In the genomic region with DNA sequence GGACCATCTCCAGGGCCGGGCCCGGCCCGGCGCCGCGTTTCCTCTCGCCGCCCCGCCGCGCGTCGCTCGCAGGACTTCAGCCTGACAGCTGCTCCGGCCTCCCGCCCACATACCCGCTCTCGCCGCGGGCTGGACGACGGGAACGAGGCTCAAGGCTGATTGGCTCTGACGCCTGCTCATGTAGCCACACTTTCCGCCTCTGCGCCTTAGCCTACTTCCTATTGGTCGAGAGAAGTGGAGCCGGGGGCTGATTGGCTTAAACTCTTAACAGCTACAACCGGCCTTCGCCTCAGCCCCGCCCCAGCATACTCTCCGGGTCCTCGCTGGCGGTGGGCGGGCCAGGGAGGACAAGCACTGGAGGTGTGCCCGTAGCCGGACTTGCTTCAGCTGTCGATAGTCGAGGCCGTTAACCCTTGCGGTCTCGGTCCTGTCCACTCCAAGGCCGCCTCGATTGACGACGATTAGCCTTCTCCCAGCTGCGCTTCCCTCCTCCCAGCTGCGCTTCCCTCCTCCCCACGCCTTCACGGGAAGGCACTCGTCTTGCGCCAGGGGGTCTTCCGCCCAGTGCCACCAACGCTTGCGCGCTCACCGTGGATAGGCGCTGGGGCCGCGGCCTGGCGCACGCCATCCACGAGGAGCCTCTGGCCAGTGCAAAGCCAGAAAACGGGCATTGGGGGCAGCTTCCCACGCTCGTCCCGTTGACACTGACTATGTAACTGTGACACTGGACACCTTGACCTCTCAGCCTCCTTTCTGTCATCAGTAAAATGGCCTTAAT, we compare ENCODE assay signal across 8 cellular contexts. TPM values are rescaled to one million over a fixed set of nuclear protein-coding genes. Genes with fewer than 3 reads are reported as not detected.
DNase-seq lines count a peak whose midpoint lies in the region; ATAC-seq and TF ChIP-seq lines count a peak whose summit lies in the region.

A gene (minus strand): TSS at position 86 of the 778 bp plus-strand sequence. CDS start 79 bp downstream, at position 7.

- 0% methylated on average over 54 to 67 of the region's 67 CpGs for WGBS in ovary, 3 donors
- 0% methylated on average over 11 to 38 of the region's 67 CpGs for WGBS in thyroid gland, 2 donors

- H2AFZ ChIP-seq in SU-DHL-6 (ENCODE audit: low read depth, low read length, severe bottlenecking), result peak within 1 kb of the TSS; percentile 83

- H3K9me3 ChIP-seq in SU-DHL-6 (ENCODE audit: insufficient read depth, low read length) (no peaks in the 10 kb centered on the region), ovary (no peaks in the 10 kb centered on the region), thyroid gland (no peaks in the 10 kb centered on the region)

- DNase-seq in NCI-H128 (lab: John Stamatoyannopoulos, UW; ENCODE audit: unreplicated experiment) (peak; percentile 98), Right ventricle myocardium inferior (ENCODE audit: missing footprints) (peak; percentile 99), ovary (peak; percentile 96 to 98 (median 97)), thyroid gland (peak; percentile 100)
- peak; percentile 80 for DNase-seq in activated naive CD8-positive, alpha-beta T cell treated with anti-CD3 and anti-CD28 coated beads, Interleukin-2, amount 50 U/mL, for 16 hours (ENCODE audit: low read depth, low spot score)

- no peaks in the 10 kb centered on the region for H3K9me2 ChIP-seq in SU-DHL-6 (replicated peaks; ENCODE audit: insufficient read depth, low read length)

- peaks cover 12% of the 10 kb centered on the region for H3K4me1 ChIP-seq in ovary (ENCODE audit: insufficient read depth)
- H3K4me1 ChIP-seq in thyroid gland, result peaks cover 12 to 13% of the 10 kb centered on the region in 2 donors

- no peaks in the 10 kb centered on the region for H3K27me3 ChIP-seq in SU-DHL-6 (ENCODE audit: low read length)
- no peaks in the 10 kb centered on the region for H3K27me3 ChIP-seq in ovary
- no peaks in the 10 kb centered on the region for H3K27me3 ChIP-seq in thyroid gland

- no peak for TF ChIP-seq CTCF in SU-DHL-6 (IDR thresholded peaks at IDR 0.05; ENCODE audit: insufficient read depth, low read length, poor library complexity, severe bottlenecking)
- no peak for TF ChIP-seq CTCF in ovary (IDR thresholded peaks at IDR 0.05)
- no peak for TF ChIP-seq CTCF in thyroid gland (IDR thresholded peaks at IDR 0.05)

- 0 out of 2 replicates have a peak, but pooled peaks cover 2% of the 10 kb centered on the region for H3K36me3 ChIP-seq in SU-DHL-6 (ENCODE audit: low read length)
- no peaks in the 10 kb centered on the region for H3K36me3 ChIP-seq in ovary
- H3K36me3 ChIP-seq in thyroid gland, result peaks cover 0 to 5% of the 10 kb centered on the region in 2 donors

- intact Hi-C loops in Right ventricle myocardium inferior (cut with DNase I) (no loop called here), ovary (cut with DNase I) (no loop called here), thyroid gland (cut with DNase I) (loop anchor here (10.0 kb wide), 1 partner anchor 159 kb away; a partner anchor contains a TSS)

- peaks cover 19% of the 10 kb centered on the region; the same call in 1 of the 2 replicates for H4K20me1 ChIP-seq in SU-DHL-6 (ENCODE audit: low read depth, low read length)

- TF ChIP-seq POLR2A in GM10847 (IDR thresholded peaks at IDR 0.05; ENCODE audit: extremely low read depth, insufficient read length), result peak; percentile 49
- no peak for TF ChIP-seq POLR2A in ovary (IDR thresholded peaks at IDR 0.05)
- TF ChIP-seq POLR2A in thyroid gland (IDR thresholded peaks at IDR 0.05), result peak in 1 of 2 donors; percentile 79

- H3K27ac ChIP-seq in SU-DHL-6 (ENCODE audit: low read depth, low read length) (peak within 1 kb of the TSS; percentile 75), ovary (peak within 1 kb of the TSS; percentile 76 to 96), thyroid gland (peak within 1 kb of the TSS; percentile 83 to 99 (median 89))

- peak within 1 kb of the TSS; percentile 70 for H3K9ac ChIP-seq in SU-DHL-6 (ENCODE audit: low read length)

- no peak for TF ChIP-seq EP300 in ovary (IDR thresholded peaks at IDR 0.05)

- H3F3A ChIP-seq in SU-DHL-6 (ENCODE audit: insufficient read depth), result peaks cover 5% of the 10 kb centered on the region; the same call in 1 of the 2 replicates

- peaks cover 43% of the 10 kb centered on the region for H3K79me2 ChIP-seq in SU-DHL-6 (ENCODE audit: insufficient read depth, low read length)

- ATAC-seq in HG02678 (IDR thresholded peaks at IDR 0.05; ENCODE audit: unreplicated experiment), result peak; percentile 93
- ATAC-seq in Right ventricle myocardium inferior, result peak; percentile 96

- H3K4me3 ChIP-seq in SU-DHL-6 (ENCODE audit: insufficient read depth, low read length, poor library complexity, severe bottlenecking), result peak within 1 kb of the TSS; percentile 61
- H3K4me3 ChIP-seq in ovary, result peak within 1 kb of the TSS; percentile 88
- peak within 1 kb of the TSS; percentile 69 to 91 (median 75) for H3K4me3 ChIP-seq in thyroid gland (replicated peaks in 1 of 3)

- peak within 1 kb of the TSS; percentile 95 for H3K4me2 ChIP-seq in SU-DHL-6 (ENCODE audit: low read depth, low read length, poor library complexity, severe bottlenecking)

RNA-seq across cellular contexts. Expression of the gene that starts here (rescaled TPM):
- total RNA-seq in Right ventricle myocardium inferior (88.3 TPM), ovary (10 to 100 TPM in 6 of 7 donors, 1 to 10 TPM in 1; 7.7 to 19.7 (median 12.2) TPM), thyroid gland (10 to 100 TPM; 14.3 to 65.2 (median 33.2) TPM)
- 10 to 100 TPM in 1 of 2 donors, 1 to 10 TPM in 1; 9.7 to 11.8 TPM for polyA plus RNA-seq in ovary

Comparison
In these comparisons a context has a peak if more than half of its experiments do, and no peak if none do; other contexts are left out.
1. Peak in every context shown above with its lines: DNase-seq, ATAC-seq, H3K4me3 ChIP-seq and H3K27ac ChIP-seq.